In genomic region chr17:50591338-50591737, GRCh38 we compare ENCODE assay signal across 19 cellular contexts. TPM values are rescaled to one million over a fixed set of nuclear protein-coding genes. Genes with fewer than 3 reads are reported as not detected.
DNase-seq lines count a peak whose midpoint lies in the region; ATAC-seq, FAIRE-seq and TF ChIP-seq lines count a peak whose summit lies in the region.
"Had no signal": no experiment of that assay in that cellular context is flagged by ENCODE, and none has a peak within 500 bp of the region (broad histone marks: within the 10 kb centered on the region; RNA-seq: fewer than 3 reads in every experiment).

No MANE protein-coding gene starts in this region.

- no peaks in the 10 kb centered on the region for H3K9me3 Mint-ChIP-seq in nephron
- H3K9me3 Mint-ChIP-seq: CD4-positive, CD25-positive, alpha-beta regulatory T cell; CD8-positive, alpha-beta T cell had no signal

- ATAC-seq in HG03520 (IDR thresholded peaks at IDR 0.05; ENCODE audit: unreplicated experiment), result no peak
- ATAC-seq: CD8-positive, alpha-beta T cell had no signal

- peaks cover 70% of the 10 kb centered on the region for H3K4me1 Mint-ChIP-seq in nephron
- H3K4me1 Mint-ChIP-seq: CD4-positive, CD25-positive, alpha-beta regulatory T cell had no signal

- H3K4me3 ChIP-seq in WERI-Rb-1 (ENCODE audit: low read depth, low read length) (no peak overlapping the region), hepatocyte (no peak overlapping the region)

- H3K36me3 Mint-ChIP-seq in nephron (ENCODE audit: low read depth), result peaks cover 4% of the 10 kb centered on the region
- H3K36me3 Mint-ChIP-seq: CD4-positive, CD25-positive, alpha-beta regulatory T cell; CD8-positive, alpha-beta T cell had no signal

- WGBS in hepatocyte (ENCODE audit: low lambda C conversion rate, missing lambda C conversion rate), result 93% methylated on average over 16 of the region's 16 CpGs

- H3K9me3 ChIP-seq in WERI-Rb-1 (ENCODE audit: severe bottlenecking) (no peaks in the 10 kb centered on the region), hepatocyte (ENCODE audit: low read depth) (no peaks in the 10 kb centered on the region)
- H3K9me3 ChIP-seq: Caco-2 had no signal

- H3K27ac ChIP-seq in WERI-Rb-1, result peak overlapping the region; percentile 95
- H3K27ac ChIP-seq in hepatocyte, result no peak overlapping the region

- no peak overlapping the region for H3K4me3 Mint-ChIP-seq in nephron
- H3K4me3 Mint-ChIP-seq: CD4-positive, CD25-positive, alpha-beta regulatory T cell; CD8-positive, alpha-beta T cell had no signal

- H3K36me3 ChIP-seq in WERI-Rb-1 (peaks cover 77% of the 10 kb centered on the region), hepatocyte (replicated peaks; ENCODE audit: insufficient read depth, low read depth) (no peaks in the 10 kb centered on the region)

- no peaks in the 10 kb centered on the region for H3K9me2 ChIP-seq in hepatocyte (replicated peaks; ENCODE audit: insufficient read depth)

- no peaks in the 10 kb centered on the region for H3K79me2 ChIP-seq in hepatocyte

- FAIRE-seq in HTR-8/SVneo (lab: Jason Lieb, UNC), result peak; percentile 36
- FAIRE-seq: G401.6, GM12892 had no signal

- no peaks in the 10 kb centered on the region for H3K27me3 ChIP-seq in WERI-Rb-1 (ENCODE audit: insufficient read depth, low read depth, severe bottlenecking)
- H3K27me3 ChIP-seq in hepatocyte, result no peaks in the 10 kb centered on the region

- DNase-seq in HTR-8/SVneo (ENCODE audit: insufficient read length, low spot score) (no peak), WERI-Rb-1 (no peak), hepatocyte (ENCODE audit: low spot score) (no peak)
- no peak for DNase-seq in activated CD4-positive, alpha-beta T cell treated with anti-CD3 and anti-CD28 coated beads for 4 hours
- DNase-seq: C1 segment of cervical spinal cord; Caco-2; CD4-positive, CD25-positive, alpha-beta regulatory T cell; CD8-positive, alpha-beta T cell; DMS153; DND-41; GOT3; H7; HCEC 1CT had no signal

- TF ChIP-seq CTCF in WERI-Rb-1 (IDR thresholded peaks at IDR 0.05; ENCODE audit: low read depth, low read length) (no peak), nephron (IDR thresholded peaks at IDR 0.05; ENCODE audit: unreplicated experiment in 3 of 3) (no peak), hepatocyte (IDR thresholded peaks at IDR 0.05; ENCODE audit: poor library complexity) (no peak)

- peaks cover 35% of the 10 kb centered on the region for H3K4me1 ChIP-seq in hepatocyte (ENCODE audit: insufficient read depth)

- H2AFZ ChIP-seq in hepatocyte, result no peak overlapping the region

- no peaks in the 10 kb centered on the region for H4K20me1 ChIP-seq in hepatocyte (ENCODE audit: insufficient read depth, poor library complexity, severe bottlenecking)

- H3K27ac Mint-ChIP-seq in nephron, result peak overlapping the region in 2 of 3 experiments; percentile 79 to 93
- H3K27ac Mint-ChIP-seq: CD4-positive, CD25-positive, alpha-beta regulatory T cell; CD8-positive, alpha-beta T cell had no signal

- no peak overlapping the region for H3K4me2 ChIP-seq in hepatocyte

- H3K27me3 Mint-ChIP-seq in nephron (ENCODE audit: low read depth), result no peaks in the 10 kb centered on the region
- H3K27me3 Mint-ChIP-seq: CD4-positive, CD25-positive, alpha-beta regulatory T cell had no signal

RNA-seq across cellular contexts. Expression of gene CACNA1G, which starts 30.8 kb away (rescaled TPM):
- 2.9 and 4.8 TPM in 2 replicates for total RNA-seq in hepatocyte
- 3.5 and 4.8 TPM in 2 replicates for polyA plus RNA-seq in hepatocyte
- polyA plus RNA-seq: CD4-positive, CD25-positive, alpha-beta regulatory T cell had no signal

RNA-seq across cellular contexts. Expression of gene ABCC3, which starts 43.3 kb away (rescaled TPM):
- total RNA-seq in hepatocyte, result 12.6 and 18.1 TPM in 2 replicates
- 16.9 and 19.2 TPM in 2 replicates for polyA plus RNA-seq in hepatocyte
- total RNA-seq: CD8-positive, alpha-beta T cell had no signal

RNA-seq across cellular contexts. Expression of gene SPATA20, which starts 44.4 kb away (rescaled TPM):
- total RNA-seq in hepatocyte, result 91.0 and 97.5 TPM in 2 replicates
- 108 and 114 TPM in 2 replicates for polyA plus RNA-seq in hepatocyte

RNA-seq across cellular contexts. Expression of gene EPN3, which starts 58.8 kb away (rescaled TPM):
- 2.7 and 3.8 TPM in 2 replicates for total RNA-seq in hepatocyte
- polyA plus RNA-seq in hepatocyte, result 11.5 and 12.1 TPM in 2 replicates
- total RNA-seq: A172; CD4-positive, CD25-positive, alpha-beta regulatory T cell; CD8-positive, alpha-beta T cell had no signal
- polyA plus RNA-seq: BJ; CD4-positive, CD25-positive, alpha-beta regulatory T cell had no signal
